In the genomic region with DNA sequence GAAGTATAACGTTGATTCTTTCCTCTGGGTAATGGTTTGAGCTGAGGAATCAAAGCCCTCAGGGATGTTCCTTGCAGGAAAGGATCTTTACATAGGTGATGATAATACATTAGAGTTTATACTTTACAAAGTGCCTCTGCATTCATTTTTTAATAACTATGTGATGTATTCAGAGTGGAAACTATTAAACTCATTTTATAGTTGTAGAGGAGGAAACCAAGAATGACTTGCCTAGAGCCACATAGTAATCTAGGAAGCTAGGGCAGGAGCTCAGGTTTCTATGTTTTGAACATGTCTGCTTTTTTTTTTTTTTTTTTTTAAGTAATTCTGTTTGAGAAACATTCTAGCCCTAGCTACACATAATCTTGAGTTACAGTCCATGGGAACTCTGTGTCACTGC, we compare ENCODE assay signal across 24 cellular contexts.
"Had no signal": no experiment of that assay in that cellular context is flagged by ENCODE, and none has a peak within 500 bp of the region (broad histone marks: within the 10 kb centered on the region; RNA-seq: fewer than 3 reads in every experiment).

No MANE protein-coding gene starts in this region.

- H3K27ac ChIP-seq: colonic mucosa, coronary artery, dorsolateral prefrontal cortex, epithelial cell of prostate, esophagus muscularis mucosa, esophagus squamous epithelium, foreskin keratinocyte, gastrocnemius medialis, gastroesophageal sphincter, heart left ventricle, heart right ventricle had no signal

- ATAC-seq: effector memory CD8-positive, alpha-beta T cell; esophagus mucosa; foreskin keratinocyte; gastrocnemius medialis; gastroesophageal sphincter; heart left ventricle; heart right ventricle had no signal

- DNase-seq: colonic mucosa; cortex of kidney; dermis blood vessel endothelial cell; dorsolateral prefrontal cortex; effector CD4-positive, alpha-beta T cell; effector CD8-positive, alpha-beta T cell; effector memory CD4-positive, alpha-beta T cell; effector memory CD8-positive, alpha-beta T cell; endodermal cell; erythroblast; esophagus squamous epithelium; foreskin fibroblast; foreskin keratinocyte; foreskin melanocyte; gastrocnemius medialis; glutamatergic neuron; head of caudate nucleus; heart left ventricle; heart right ventricle had no signal

- H3K4me3 ChIP-seq: colonic mucosa, coronary artery, dorsolateral prefrontal cortex, esophagus muscularis mucosa, esophagus squamous epithelium, gastrocnemius medialis, gastroesophageal sphincter, heart left ventricle, heart right ventricle had no signal

- H3K27me3 ChIP-seq: colonic mucosa, dorsolateral prefrontal cortex, esophagus muscularis mucosa, esophagus squamous epithelium, foreskin keratinocyte, gastrocnemius medialis, gastroesophageal sphincter, heart left ventricle, heart right ventricle had no signal

- H3K4me1 ChIP-seq: colonic mucosa, esophagus muscularis mucosa, esophagus squamous epithelium, foreskin keratinocyte, gastrocnemius medialis, gastroesophageal sphincter, heart left ventricle, heart right ventricle had no signal

- H3K9me3 ChIP-seq: colonic mucosa, esophagus muscularis mucosa, esophagus squamous epithelium, gastrocnemius medialis, gastroesophageal sphincter, heart left ventricle, heart right ventricle had no signal

- H3K36me3 ChIP-seq: colonic mucosa had no signal
